8 cellular contexts compared by ENCODE assay signal in genomic region chr5:122091942-122092600, GRCh38. TPM values are rescaled to one million over a fixed set of nuclear protein-coding genes. Genes with fewer than 3 reads are reported as not detected.
DNase-seq lines count a peak whose midpoint lies in the region; ATAC-seq, FAIRE-seq and TF ChIP-seq lines count a peak whose summit lies in the region.

No MANE protein-coding gene starts in this region.

- POLR2A ChIA-PET in K562 (lab: Yijun Ruan, JAX) = interaction anchor here (1.0 kb wide), 1 partner anchor 53 kb away, joined by 4 read pairs; no protein-coding TSS in a partner anchor

- H3K36me3 ChIP-seq in K562 (ENCODE audit: control insufficient read depth, insufficient read depth, low read length) = no peaks in the 10 kb centered on the region
- no peaks in the 10 kb centered on the region for H3K36me3 ChIP-seq in gastrocnemius medialis

- H3K4me1 Mint-ChIP-seq in mesothelial cell of epicardium = peaks cover 3% of the 10 kb centered on the region
- no peaks in the 10 kb centered on the region for H3K4me1 Mint-ChIP-seq in activated naive CD4-positive, alpha-beta T cell treated with anti-CD3 and anti-CD28 coated beads, Interleukin-2, amount 10 ng/mL, durations not matched to agents 7 days and 5 days

- no TSS peak for BruUV-seq in K562 (replicated peaks; lab: Mats Ljungman, UMichigan)

- H3K27me3 Mint-ChIP-seq in mesothelial cell of epicardium (ENCODE audit: low read depth) = peaks cover 16% of the 10 kb centered on the region
- peaks cover 8% of the 10 kb centered on the region for H3K27me3 Mint-ChIP-seq in activated naive CD4-positive, alpha-beta T cell treated with anti-CD3 and anti-CD28 coated beads, Interleukin-2, amount 10 ng/mL, durations not matched to agents 7 days and 5 days

- H2AFZ ChIP-seq in K562 (ENCODE audit: low read depth, low read length) = peak overlapping the region; percentile 73

- ATAC-seq in K562 (peak; percentile 81), gastrocnemius medialis (no peak)

- no peaks in the 10 kb centered on the region for H4K20me1 ChIP-seq in K562 (replicated peaks; ENCODE audit: control insufficient read depth, insufficient read depth, low read length)

- in situ Hi-C loops in Caki2 (cut with HindIII; ENCODE audit: low pct_unique_long_range_greater_than_20kb, low sequenced_read_pairs) (no loop called here), K562 (cut with MboI) (no loop called here), gastrocnemius medialis (cut with MboI; ENCODE audit: low sequenced_read_pairs in 4 of 4) (no loop called here)

- H3K27ac ChIP-seq in K562 (ENCODE audit: extremely low read depth, low read depth, low read length) (no peak overlapping the region), gastrocnemius medialis (no peak overlapping the region), coronary artery (no peak overlapping the region)

- peak; percentile 56 for FAIRE-seq in K562 (lab: Jason Lieb, UNC)

- no peak for TF ChIP-seq EP300 in K562 (IDR thresholded peaks at IDR 0.05; ENCODE audit: low read length)

- no peak overlapping the region for H3K4me3 Mint-ChIP-seq in mesothelial cell of epicardium
- no peak overlapping the region for H3K4me3 Mint-ChIP-seq in activated naive CD4-positive, alpha-beta T cell treated with anti-CD3 and anti-CD28 coated beads, Interleukin-2, amount 10 ng/mL, durations not matched to agents 7 days and 5 days

- H3K9me3 Mint-ChIP-seq in mesothelial cell of epicardium = no peaks in the 10 kb centered on the region
- H3K9me3 Mint-ChIP-seq in activated naive CD4-positive, alpha-beta T cell treated with anti-CD3 and anti-CD28 coated beads, Interleukin-2, amount 10 ng/mL, durations not matched to agents 7 days and 5 days = no peaks in the 10 kb centered on the region

- CTCF ChIA-PET in K562 (lab: Yijun Ruan, JAX; ENCODE audit: low intra/inter-chr PET ratio) = interaction anchor here (2.4 kb wide), 1 partner anchor 65 kb away, joined by 20 read pairs; no protein-coding TSS in a partner anchor
- CTCF ChIA-PET in activated naive CD4-positive, alpha-beta T cell treated with anti-CD3 and anti-CD28 coated beads, Interleukin-2, amount 10 ng/mL, durations not matched to agents 7 days and 5 days (lab: Charles Lee) = interaction anchor here (0.9 kb wide), 1 partner anchor 11 kb away, joined by 4 read pairs; no protein-coding TSS in a partner anchor

- TF ChIP-seq RAD21 in K562 (CRISPR knock-in tag; conservative IDR thresholded peaks at IDR 0.05 in 1 of 2, IDR thresholded peaks at IDR 0.05 in 1 of 2) = peak; percentile 49 to 81; a peak in 3 of 4 replicates

- DNase-seq in Caki2 (ENCODE audit: low read depth) (peak; percentile 35), K562 (ENCODE audit: extremely low read depth in 1 of 4, low spot score in 3 of 4) (peak in 2 of 4 experiments; percentile 39 to 61), mesothelial cell of epicardium (ENCODE audit: low spot score in 2 of 2, unreplicated experiment in 2 of 2) (no peak), NCI-H2029 treated with DMSO at 0.1 percent for 48 hours (lab: John Stamatoyannopoulos, UW) (no peak), gastrocnemius medialis (no peak), coronary artery (ENCODE audit: low spot score) (no peak)
- no peak for DNase-seq in activated naive CD4-positive, alpha-beta T cell treated with anti-CD3 and anti-CD28 coated beads, Interleukin-2, amount 10 ng/mL, durations not matched to agents 7 days and 5 days

- no peak overlapping the region; the same call in 1 of the 2 replicates for H3K4me2 ChIP-seq in K562 (ENCODE audit: insufficient read depth, low read length)

- TF ChIP-seq POLR2A in K562 (conservative IDR thresholded peaks at IDR 0.05) = no peak
- no peak for TF ChIP-seq POLR2A in gastrocnemius medialis (IDR thresholded peaks at IDR 0.05)

- H3K9ac ChIP-seq in K562 (ENCODE audit: insufficient read depth in 1 of 2, low read depth in 2 of 2, low read length in 2 of 2) = no peak overlapping the region

- WGBS in K562 (ENCODE audit: insufficient coverage, low coverage, missing lambda C conversion rate) = 29% methylated on average over 9 of the region's 9 CpGs

- no peaks in the 10 kb centered on the region for H3K79me2 ChIP-seq in K562 (ENCODE audit: control insufficient read depth, insufficient read depth, low read length)

- H3K4me3 ChIP-seq in K562 (no peak overlapping the region), gastrocnemius medialis (no peak overlapping the region), coronary artery (no peak overlapping the region)

- H3K9me3 ChIP-seq in K562 (replicated peaks; ENCODE audit: control insufficient read depth, insufficient read depth, low read depth, low read length) (peaks cover 8% of the 10 kb centered on the region; the same call in 1 of the 2 replicates), gastrocnemius medialis (no peaks in the 10 kb centered on the region)

- H3K27ac Mint-ChIP-seq in mesothelial cell of epicardium = no peak overlapping the region
- no peak overlapping the region for H3K27ac Mint-ChIP-seq in activated naive CD4-positive, alpha-beta T cell treated with anti-CD3 and anti-CD28 coated beads, Interleukin-2, amount 10 ng/mL, durations not matched to agents 7 days and 5 days

- no peaks in the 10 kb centered on the region for H3K36me3 Mint-ChIP-seq in mesothelial cell of epicardium
- no peaks in the 10 kb centered on the region for H3K36me3 Mint-ChIP-seq in activated naive CD4-positive, alpha-beta T cell treated with anti-CD3 and anti-CD28 coated beads, Interleukin-2, amount 10 ng/mL, durations not matched to agents 7 days and 5 days

- H3K4me1 ChIP-seq in K562 (replicated peaks in 1 of 2; ENCODE audit: control insufficient read depth in 2 of 2, insufficient read depth in 2 of 2, low read length in 2 of 2) = no peaks in the 10 kb centered on the region; a peak in 2 of 5 replicates
- H3K4me1 ChIP-seq in gastrocnemius medialis = no peaks in the 10 kb centered on the region

- no peaks in the 10 kb centered on the region for H3K9me1 ChIP-seq in K562 (ENCODE audit: control insufficient read depth, insufficient read depth, low read length)

- H3K27me3 ChIP-seq in K562 (ENCODE audit: control insufficient read depth in 2 of 2, insufficient read depth in 2 of 2, low read length in 2 of 2) (no peaks in the 10 kb centered on the region), gastrocnemius medialis (no peaks in the 10 kb centered on the region)

- TF ChIP-seq CTCF in LNCAP (IDR thresholded peaks at IDR 0.05) (peak; percentile 57), K562 (IDR thresholded peaks at IDR 0.05 in 2 of 3, conservative IDR thresholded peaks at IDR 0.05 in 1 of 3; ENCODE audit: insufficient read depth in 2 of 3, low read depth in 1 of 3, low read length in 3 of 3) (peak; percentile 39 to 76 (median 64); a peak in 5 of 6 replicates), mesothelial cell of epicardium (IDR thresholded peaks at IDR 0.05; ENCODE audit: unreplicated experiment) (peak; percentile 33), gastrocnemius medialis (IDR thresholded peaks at IDR 0.05 in 4 of 5, conservative IDR thresholded peaks at IDR 0.05 in 1 of 5) (peak in 2 of 5 experiments; percentile 9 to 14), coronary artery (IDR thresholded peaks at IDR 0.05) (no peak)

- intact Hi-C loops in K562 (cut with micrococcal nuclease) (loop anchor here (1.0 to 5.0 kb wide), 2 partner anchors 64 to 130 kb away; partner anchors contain the start of gene SRFBP1), gastrocnemius medialis (cut with DNase I; ENCODE audit: low total_unique reads) (loop anchor here (10.0 kb wide), 1 partner anchor 63 kb away; no protein-coding TSS in a partner anchor)

RNA-seq across cellular contexts. Expression of gene LOX, which starts 14.0 kb away (rescaled TPM):
- total RNA-seq in Caki2 (2014; rRNA removed; shearing (Covaris generic); ENCODE audit: low replicate concordance) = 49.6 and 60.5 TPM in 2 replicates
- not detected in 2 replicates for total RNA-seq in K562 (2011; cell fraction: chromatin; rRNA removed; ENCODE audit: low replicate concordance)
- not detected in 2 replicates for total RNA-seq in K562 (2011; cell fraction: nucleolus; rRNA removed)
- total RNA-seq in K562 (2011; cell fraction: nucleoplasm; rRNA removed) = not detected in 2 replicates
- total RNA-seq in K562 (2014; rRNA removed) = not detected in 2 replicates
- not detected in 2 replicates for total RNA-seq in K562 (2014; rRNA removed; fragmentation: Illumina TruSeq; extraction: Trizol)
- total RNA-seq in K562 (2015; rRNA removed; fragmentation: Illumina TruSeq; extraction: Trizol) = not detected in 2 replicates
- total RNA-seq in K562 (2021) = 0.09 and 0.34 TPM in 2 replicates
- polyA plus RNA-seq in K562 (2011; rRNA removed) = not detected in 2 replicates
- 0.03 TPM in 1 of 2 replicates, not detected in the other for polyA plus RNA-seq in K562 (2011; cell fraction: cytosol; rRNA removed)
- polyA plus RNA-seq in K562 (2011; cell fraction: nucleus; rRNA removed) = not detected in 2 replicates
- 0.04 and 0.12 TPM in 2 replicates for polyA plus RNA-seq in K562 (2012)
- not detected in 2 replicates for polyA plus RNA-seq in K562 (2014; fragmentation: Illumina TruSeq; extraction: Trizol)
- under 1 TPM in 1 of 2 experiments, not detected in 1; 0.06 TPM for polyA plus RNA-seq in K562 (2014; fragmentation: Nextera tagmentation; extraction: Ambion mirVana)
- not detected in 2 replicates for polyA plus RNA-seq in K562 (2014; rRNA removed)
- not detected in 2 replicates for polyA minus RNA-seq in K562 (2011; rRNA and poly(A)+ RNA removed)
- polyA minus RNA-seq in K562 (2011; cell fraction: cytosol; rRNA and poly(A)+ RNA removed) = 2.4 TPM in 1 of 2 replicates, not detected in the other
- polyA minus RNA-seq in K562 (2011; cell fraction: nucleus; rRNA and poly(A)+ RNA removed) = not detected in 2 replicates
- 16.3 to 17.4 TPM (median 16.9 TPM) in 3 replicates for total RNA-seq in mesothelial cell of epicardium
- total RNA-seq in gastrocnemius medialis = 1 to 10 TPM; 1.1 to 7.6 (median 2.3) TPM

RNA-seq across cellular contexts. Expression of gene ZNF474, which starts 37.3 kb away (rescaled TPM):
- 0.96 and 4.9 TPM in 2 replicates for total RNA-seq in Caki2 (2014; rRNA removed; shearing (Covaris generic); ENCODE audit: low replicate concordance)
- 0.23 and 0.95 TPM in 2 replicates for total RNA-seq in K562 (2011; cell fraction: chromatin; rRNA removed; ENCODE audit: low replicate concordance)
- 0.17 and 0.79 TPM in 2 replicates for total RNA-seq in K562 (2011; cell fraction: nucleolus; rRNA removed)
- total RNA-seq in K562 (2011; cell fraction: nucleoplasm; rRNA removed) = 0.44 and 0.92 TPM in 2 replicates
- total RNA-seq in K562 (2014; rRNA removed) (0.08 and 0.50 TPM in 2 replicates), K562 (2014; rRNA removed; fragmentation: Illumina TruSeq; extraction: Trizol) (0.45 and 0.47 TPM in 2 replicates), K562 (2015; rRNA removed; fragmentation: Illumina TruSeq; extraction: Trizol) (0.26 and 0.62 TPM in 2 replicates), K562 (2021) (0.16 and 0.25 TPM in 2 replicates), mesothelial cell of epicardium (0.29 to 0.98 TPM (median 0.41 TPM) in 3 replicates), gastrocnemius medialis (under 1 TPM in 1 of 4 donors, not detected in 3; 0.16 TPM)
- polyA plus RNA-seq in K562 (2011; rRNA removed) (0.31 and 0.45 TPM in 2 replicates), K562 (2014; fragmentation: Illumina TruSeq; extraction: Trizol) (0.22 and 0.31 TPM in 2 replicates), K562 (2014; fragmentation: Nextera tagmentation; extraction: Ambion mirVana) (under 1 TPM; 0.35 to 0.39 TPM), K562 (2014; rRNA removed) (0.13 and 0.21 TPM in 2 replicates)
- 0.12 and 0.21 TPM in 2 replicates for polyA plus RNA-seq in K562 (2011; cell fraction: cytosol; rRNA removed)
- 0.28 and 0.63 TPM in 2 replicates for polyA plus RNA-seq in K562 (2011; cell fraction: nucleus; rRNA removed)
- 0.08 and 0.39 TPM in 2 replicates for polyA plus RNA-seq in K562 (2012)
- polyA minus RNA-seq in K562 (2011; rRNA and poly(A)+ RNA removed) = 0.42 and 0.60 TPM in 2 replicates
- not detected in 2 replicates for polyA minus RNA-seq in K562 (2011; cell fraction: cytosol; rRNA and poly(A)+ RNA removed)
- 0.27 and 0.44 TPM in 2 replicates for polyA minus RNA-seq in K562 (2011; cell fraction: nucleus; rRNA and poly(A)+ RNA removed)
